ENCODE assay signal across 11 cellular contexts in the genomic region with DNA sequence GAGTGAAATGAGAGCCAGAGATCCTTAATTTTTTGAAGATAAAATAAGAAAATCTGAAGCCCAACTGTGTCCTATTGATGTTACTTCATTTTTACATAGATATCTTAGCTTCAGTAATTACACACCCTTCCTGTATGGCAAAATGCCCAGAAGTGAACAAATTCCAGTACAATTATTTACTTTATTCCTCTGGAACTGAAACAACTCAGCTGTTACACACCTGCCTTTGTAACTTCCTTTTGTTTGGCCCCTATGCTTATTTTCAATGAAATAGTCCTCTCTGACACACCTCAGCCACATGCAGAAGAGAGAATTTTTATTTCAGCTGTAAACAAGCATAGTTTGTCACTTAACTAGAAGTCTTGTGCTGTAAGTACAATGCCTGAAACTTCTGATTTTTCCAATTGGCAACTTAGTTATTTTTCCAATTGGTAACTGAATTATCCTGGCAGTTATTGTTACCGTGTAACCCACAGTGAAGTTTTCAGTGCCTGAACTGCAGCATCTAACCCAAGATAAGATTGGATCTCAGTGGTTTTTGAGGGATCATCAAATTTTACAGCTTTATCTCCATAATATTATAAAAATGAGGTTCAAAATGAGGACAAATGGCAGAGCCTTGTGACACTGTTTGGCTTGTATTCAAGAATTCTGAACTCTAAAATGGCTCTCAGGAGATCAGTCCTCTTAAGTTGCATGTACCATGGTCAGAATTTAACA.
A peak's percentile ranks its signal among the peaks of the same experiment; 100 is the strongest.
DNase-seq lines count a peak whose midpoint lies in the region; ATAC-seq and TF ChIP-seq lines count a peak whose summit lies in the region.
"Had no signal": no experiment of that assay in that cellular context is flagged by ENCODE, and none has a peak within 500 bp of the region (broad histone marks: within the 10 kb centered on the region; RNA-seq: fewer than 3 reads in every experiment).

No MANE protein-coding gene starts in this region.

- no peaks in the 10 kb centered on the region for H3K27me3 ChIP-seq in mucosa of rectum (ENCODE audit: control insufficient read depth in 2 of 2, insufficient read depth in 2 of 2, low read length in 2 of 2)
- H3K27me3 ChIP-seq: sigmoid colon had no signal

- H3K9me3 ChIP-seq in mucosa of rectum (ENCODE audit: control insufficient read depth in 2 of 2, low read length in 2 of 2) = no peaks in the 10 kb centered on the region
- H3K9me3 ChIP-seq: sigmoid colon had no signal

- peaks cover 8 to 9% of the 10 kb centered on the region in 2 donors for H3K4me1 ChIP-seq in mucosa of rectum (ENCODE audit: control insufficient read depth in 2 of 2, insufficient read depth in 2 of 2, low read length in 2 of 2)

- CTCF ChIA-PET in activated naive CD4-positive, alpha-beta T cell treated with anti-CD3 and anti-CD28 coated beads, Interleukin-2, amount 10 ng/mL, durations not matched to agents 7 days and 5 days (lab: Charles Lee) = no interaction called here

- H3K4me3 Mint-ChIP-seq in activated naive CD4-positive, alpha-beta T cell treated with anti-CD3 and anti-CD28 coated beads, Interleukin-2, amount 10 ng/mL, durations not matched to agents 7 days and 5 days = no peak overlapping the region
- H3K4me3 Mint-ChIP-seq: activated T-cell treated with anti-CD3 and anti-CD28 coated beads, Interleukin-2, amount 50 U/mL, for 72 hours; IgD-negative memory B cell had no signal

- DNase-seq in DMS79 treated with DMSO at 0.1 percent for 48 hours (lab: John Stamatoyannopoulos, UW) (peak; percentile 67), NCI-H2171 treated with DMSO at 0.1 percent for 48 hours (lab: John Stamatoyannopoulos, UW) (peak; percentile 57), choroid plexus epithelial cell (ENCODE audit: low read depth) (peak; percentile 90), putamen (ENCODE audit: low spot score) (no peak), UCSD-AML1 (lab: John Stamatoyannopoulos, UW; ENCODE audit: unreplicated experiment) (no peak)
- no peak for DNase-seq in activated naive CD4-positive, alpha-beta T cell treated with anti-CD3 and anti-CD28 coated beads, Interleukin-2, amount 10 ng/mL, durations not matched to agents 7 days and 5 days
- DNase-seq: activated T-cell treated with anti-CD3 and anti-CD28 coated beads, Interleukin-2, amount 50 U/mL, for 72 hours; sigmoid colon had no signal

- peak overlapping the region; percentile 54 to 74 for H3K27ac ChIP-seq in mucosa of rectum (ENCODE audit: low read depth in 2 of 2, low read length in 2 of 2)

- no peaks in the 10 kb centered on the region for H3K36me3 ChIP-seq in mucosa of rectum (ENCODE audit: control insufficient read depth in 2 of 2, insufficient read depth in 2 of 2, low read length in 2 of 2)
- H3K36me3 ChIP-seq: sigmoid colon had no signal

- ATAC-seq in GM21381 (IDR thresholded peaks at IDR 0.05; ENCODE audit: unreplicated experiment) = no peak
- ATAC-seq: activated T-cell treated with anti-CD3 and anti-CD28 coated beads, Interleukin-2, amount 50 U/mL, for 72 hours had no signal

- TF ChIP-seq CTCF in choroid plexus epithelial cell (conservative IDR thresholded peaks at IDR 0.05; ENCODE audit: low read depth, low read length) = no peak

- H3K36me3 Mint-ChIP-seq in activated naive CD4-positive, alpha-beta T cell treated with anti-CD3 and anti-CD28 coated beads, Interleukin-2, amount 10 ng/mL, durations not matched to agents 7 days and 5 days = peaks cover 6% of the 10 kb centered on the region

- H3K4me1 Mint-ChIP-seq in activated naive CD4-positive, alpha-beta T cell treated with anti-CD3 and anti-CD28 coated beads, Interleukin-2, amount 10 ng/mL, durations not matched to agents 7 days and 5 days = peaks cover 2% of the 10 kb centered on the region
- H3K4me1 Mint-ChIP-seq: IgD-negative memory B cell had no signal

- H3K4me3 ChIP-seq in choroid plexus epithelial cell (ENCODE audit: low read depth, low read length) (no peak overlapping the region), mucosa of rectum (ENCODE audit: low read length in 2 of 2) (no peak overlapping the region)
- H3K4me3 ChIP-seq: sigmoid colon had no signal

- H3K27me3 Mint-ChIP-seq in activated naive CD4-positive, alpha-beta T cell treated with anti-CD3 and anti-CD28 coated beads, Interleukin-2, amount 10 ng/mL, durations not matched to agents 7 days and 5 days = no peaks in the 10 kb centered on the region
- H3K27me3 Mint-ChIP-seq: IgD-negative memory B cell had no signal

- peak overlapping the region in 1 of 2 donors; percentile 16 for H3K9ac ChIP-seq in mucosa of rectum (ENCODE audit: low read depth in 1 of 2, low read length in 2 of 2)

- no peak overlapping the region for H3K27ac Mint-ChIP-seq in activated naive CD4-positive, alpha-beta T cell treated with anti-CD3 and anti-CD28 coated beads, Interleukin-2, amount 10 ng/mL, durations not matched to agents 7 days and 5 days
- H3K27ac Mint-ChIP-seq: activated T-cell treated with anti-CD3 and anti-CD28 coated beads, Interleukin-2, amount 50 U/mL, for 72 hours had no signal

- H3K9me3 Mint-ChIP-seq in activated naive CD4-positive, alpha-beta T cell treated with anti-CD3 and anti-CD28 coated beads, Interleukin-2, amount 10 ng/mL, durations not matched to agents 7 days and 5 days = no peaks in the 10 kb centered on the region
- H3K9me3 Mint-ChIP-seq: activated T-cell treated with anti-CD3 and anti-CD28 coated beads, Interleukin-2, amount 50 U/mL, for 72 hours; IgD-negative memory B cell had no signal

Comparison
In these comparisons a context has a peak if more than half of its experiments do, and no peak if none do; other contexts are left out.
1. DNase-seq: peak in DMS79 treated with DMSO at 0.1 percent for 48 hours (single experiment), NCI-H2171 treated with DMSO at 0.1 percent for 48 hours (single experiment) and choroid plexus epithelial cell (single experiment); none in putamen (single experiment), activated naive CD4-positive, alpha-beta T cell treated with anti-CD3 and anti-CD28 coated beads, Interleukin-2, amount 10 ng/mL, durations not matched to agents 7 days and 5 days (single experiment) and UCSD-AML1 (single experiment).